In the genomic region with DNA sequence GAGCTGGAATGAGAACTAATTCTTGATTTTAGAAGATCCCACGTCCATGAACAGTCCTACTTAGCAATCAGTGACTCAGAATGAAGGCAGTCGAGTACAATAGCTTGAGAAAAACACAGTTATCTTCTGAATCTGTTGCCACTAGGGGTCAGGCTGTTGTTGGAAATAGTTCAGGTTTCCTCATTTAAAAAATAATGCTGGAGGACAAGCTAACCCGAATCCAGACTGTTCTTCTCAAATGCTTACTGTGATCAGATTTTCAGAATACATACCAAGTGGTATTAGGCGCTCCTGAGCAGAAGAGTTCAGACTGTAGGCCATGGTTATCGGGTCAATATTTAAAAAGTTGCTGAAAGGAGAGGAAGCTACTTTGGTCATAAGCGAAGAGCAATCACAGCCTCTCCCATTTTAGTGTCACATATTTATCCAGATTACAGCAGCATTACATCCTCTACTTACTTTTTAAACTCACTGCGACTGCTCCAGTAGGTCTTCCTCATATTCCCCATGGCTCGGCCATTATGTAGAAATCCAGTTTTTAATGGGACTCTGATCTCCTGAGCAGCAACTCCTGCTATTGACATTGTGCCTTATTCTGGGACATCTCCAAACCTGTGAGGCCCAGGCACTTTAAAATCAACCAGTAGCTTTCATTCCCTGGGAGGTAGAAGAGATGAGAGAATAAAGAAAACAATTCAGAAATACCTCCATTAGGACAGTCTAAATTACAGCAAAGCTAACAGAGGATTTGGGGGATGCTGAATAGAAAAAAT, we compare ENCODE assay signal across 8 cellular contexts. TPM values are rescaled to one million over a fixed set of nuclear protein-coding genes. Genes with fewer than 3 reads are reported as not detected.
DNase-seq lines count a peak whose midpoint lies in the region; ATAC-seq and TF ChIP-seq lines count a peak whose summit lies in the region.

No MANE protein-coding gene starts in this region.

- peak overlapping the region; percentile 51; the same call in 1 of the 2 replicates for H3K18ac ChIP-seq in IMR-90 (ENCODE audit: low read depth, low read length)

- peak overlapping the region; percentile 16; the same call in 1 of the 2 replicates for H3K14ac ChIP-seq in IMR-90 (replicated peaks; ENCODE audit: low read depth, low read length)

- peak overlapping the region; percentile 30; the same call in 1 of the 2 replicates for H3K4ac ChIP-seq in IMR-90 (ENCODE audit: low read depth, low read length)

- H3K4me1 ChIP-seq in IMR-90 (ENCODE audit: control insufficient read depth, insufficient read depth, low read length) (peaks cover 20% of the 10 kb centered on the region), body of pancreas (peaks cover 80% of the 10 kb centered on the region), iPS-20b (ENCODE audit: insufficient read depth, low read length) (peaks cover 47% of the 10 kb centered on the region)

- H3K9me3 ChIP-seq in IMR-90 (ENCODE audit: control insufficient read depth, insufficient read depth, low read length) (no peaks in the 10 kb centered on the region), body of pancreas (no peaks in the 10 kb centered on the region), iPS-20b (ENCODE audit: insufficient read depth, low read depth, low read length) (no peaks in the 10 kb centered on the region)

- WGBS in IMR-90 (ENCODE audit: extremely low coverage in 2 of 2, insufficient read length in 1 of 2), 2 experiments, result no CpG with 5 or more reads among the region's 8 CpGs
- 12 to 14% methylated on average over 8 of the region's 8 CpGs for WGBS in body of pancreas, 2 donors

- H3K79me1 ChIP-seq in IMR-90 (ENCODE audit: low read depth in 1 of 2, low read length in 2 of 2), result peaks cover 36 to 84% of the 10 kb centered on the region in 2 experiments

- H3K27ac ChIP-seq in IMR-90 (ENCODE audit: insufficient read depth, low read length), result peak overlapping the region; percentile 58; the same call in 1 of the 2 replicates
- H3K27ac ChIP-seq in body of pancreas, result peak overlapping the region; percentile 22 to 100 (median 99)
- no peak overlapping the region for H3K27ac ChIP-seq in iPS-20b (ENCODE audit: low read length)

- CTCF ChIA-PET in IMR-90 (lab: Yijun Ruan, JAX), result interaction anchor here (0.5 to 6.7 kb wide), 18 partner anchors 8 to 334 kb away, joined by 3 to 27 read pairs (median 3); no protein-coding TSS in a partner anchor

- POLR2A ChIA-PET in IMR-90 (lab: Charles Lee; ENCODE audit: unreplicated experiment), result no interaction called here

- in situ Hi-C loops in IMR-90 (cut with MboI; ENCODE audit: low sequenced_read_pairs), result loop anchor here (5.0 kb wide), 2 partner anchors 38 to 297 kb away; no protein-coding TSS in a partner anchor

- peak overlapping the region; percentile 59 for H2BK5ac ChIP-seq in IMR-90 (ENCODE audit: low read depth, low read length, poor library complexity, severe bottlenecking)

- TF ChIP-seq CTCF in IMR-90 (conservative IDR thresholded peaks at IDR 0.05; ENCODE audit: low read depth, low read length) (peak; percentile 70), body of pancreas (IDR thresholded peaks at IDR 0.05) (peak in 6 of 7 experiments; percentile 32 to 72 (median 62))

- no peak overlapping the region for H2BK120ac ChIP-seq in IMR-90 (ENCODE audit: low read depth, low read length)

- peak overlapping the region; percentile 9 for H3K4me2 ChIP-seq in IMR-90 (ENCODE audit: low read depth, low read length)

- DNase-seq in Daoy (ENCODE audit: low read depth) (peak; percentile 78), IMR-90 (peak; percentile 89), RKO (ENCODE audit: low spot score) (peak; percentile 90), body of pancreas (peak in 1 of 4 donors; percentile 63), skeletal muscle cell (ENCODE audit: low read depth) (peak; percentile 60)

- H3K56ac ChIP-seq in IMR-90 (ENCODE audit: extremely low read depth, insufficient read depth, low read length), result no peak overlapping the region; the same call in 1 of the 2 replicates

- peaks cover 6% of the 10 kb centered on the region; the same call in 1 of the 2 replicates for H3K9me1 ChIP-seq in IMR-90 (ENCODE audit: insufficient read depth, low read length)

- peaks cover 37% of the 10 kb centered on the region for H3K36me3 ChIP-seq in IMR-90 (ENCODE audit: control insufficient read depth, insufficient read depth, low read length)
- H3K36me3 ChIP-seq in body of pancreas (replicated peaks in 1 of 2; ENCODE audit: insufficient read depth in 1 of 2, low read depth in 2 of 2), result peaks cover 23 to 36% of the 10 kb centered on the region in 2 donors
- peaks cover 47% of the 10 kb centered on the region for H3K36me3 ChIP-seq in iPS-20b (ENCODE audit: insufficient read depth, low read depth, low read length)

- peak; percentile 64 for TF ChIP-seq RAD21 in IMR-90 (IDR thresholded peaks at IDR 0.05; ENCODE audit: low read length)

- no peak overlapping the region for H2AK5ac ChIP-seq in IMR-90 (ENCODE audit: low read depth, low read length)

- no peak overlapping the region for H2AK9ac ChIP-seq in IMR-90 (replicated peaks; ENCODE audit: low read depth, low read length, poor library complexity)

- H3K9ac ChIP-seq in IMR-90 (ENCODE audit: low read depth, low read length) (peak overlapping the region; percentile 7; the same call in 1 of the 2 replicates), iPS-20b (ENCODE audit: low read depth, low read length) (peak overlapping the region; percentile 4; the same call in 1 of the 2 replicates)

- no peak overlapping the region for H2BK15ac ChIP-seq in IMR-90 (ENCODE audit: low read depth, low read length)

- peak overlapping the region in 1 of 2 experiments; percentile 24; a peak in 1 of 4 replicates for H4K8ac ChIP-seq in IMR-90 (ENCODE audit: low read depth in 2 of 2, low read length in 2 of 2)

- no peak overlapping the region for H4K5ac ChIP-seq in IMR-90 (ENCODE audit: low read depth, low read length)

- peaks cover 85% of the 10 kb centered on the region for H4K20me1 ChIP-seq in IMR-90 (ENCODE audit: insufficient read depth, low read length)

- H4K91ac ChIP-seq in IMR-90 (ENCODE audit: insufficient read depth, low read depth, low read length), result no peak overlapping the region

- H2AFZ ChIP-seq in IMR-90 (replicated peaks; ENCODE audit: low read length, poor library complexity), result no peak overlapping the region

- ATAC-seq in IMR-90 (ENCODE audit: low read depth), result peak; percentile 73
- peak; percentile 22 for ATAC-seq in body of pancreas
- ATAC-seq in GM19023 (IDR thresholded peaks at IDR 0.05; ENCODE audit: unreplicated experiment), result no peak
- no peak for ATAC-seq in HG03045 (IDR thresholded peaks at IDR 0.05; ENCODE audit: unreplicated experiment)

- BruUV-seq in IMR-90 (replicated peaks; lab: Mats Ljungman, UMichigan), result no TSS peak

- peak overlapping the region; percentile 29; the same call in 1 of the 2 replicates for H3K23ac ChIP-seq in IMR-90 (ENCODE audit: low read depth, low read length)

- TF ChIP-seq POLR2A in IMR-90 (IDR thresholded peaks at IDR 0.05; ENCODE audit: low read depth, low read length) (peak; percentile 39), body of pancreas (IDR thresholded peaks at IDR 0.05) (no peak)

- no peak overlapping the region for H2BK20ac ChIP-seq in IMR-90 (ENCODE audit: low read depth, low read length)

- dilution Hi-C loops in IMR-90 (cut with HindIII; ENCODE audit: low sequenced_read_pairs, unreplicated experiment), result loop anchor here (25.0 kb wide), 1 partner anchor 297 kb away; the partner anchor contains the start of gene SLC45A1

- intact Hi-C loops in IMR-90 (cut with micrococcal nuclease) (loop anchor here (1.0 kb wide), 3 partner anchors 33 to 334 kb away; no protein-coding TSS in a partner anchor), body of pancreas (cut with DNase I) (no loop called here)

- no peaks in the 10 kb centered on the region for H3K27me3 ChIP-seq in IMR-90 (ENCODE audit: control insufficient read depth, insufficient read depth, low read length)
- H3K27me3 ChIP-seq in body of pancreas, result no peaks in the 10 kb centered on the region
- no peaks in the 10 kb centered on the region for H3K27me3 ChIP-seq in iPS-20b (ENCODE audit: insufficient read depth, low read length)

- no peak overlapping the region for H3K4me3 ChIP-seq in IMR-90 (ENCODE audit: insufficient read depth, low read depth, low read length)
- H3K4me3 ChIP-seq in body of pancreas, result no peak overlapping the region
- H3K4me3 ChIP-seq in iPS-20b (ENCODE audit: low read length), result no peak overlapping the region
- no peak overlapping the region for H3K4me3 ChIP-seq in skeletal muscle cell (ENCODE audit: low read depth, low read length)

TF ChIP-seq in IMR-90, 13 proteins besides CTCF, POLR2A, EP300 and RAD21:
- TF ChIP-seq CEBPB (IDR thresholded peaks at IDR 0.05; ENCODE audit: low read depth, low read length) (no peak), SMC3 (IDR thresholded peaks at IDR 0.05; ENCODE audit: low read depth, low read length) (peak; percentile 67)

RNA-seq across cellular contexts. Expression of gene ERRFI1, which starts 10.9 kb away (rescaled TPM):
- 81.0 and 95.0 TPM in 2 replicates for total RNA-seq in Daoy (2014; rRNA removed; shearing (Covaris generic))
- total RNA-seq in IMR-90 (2012; rRNA removed) (101 and 106 TPM in 2 replicates), body of pancreas (100 to 1,000 TPM; 127 to 273 TPM)
- polyA plus RNA-seq in IMR-90 (2012; rRNA removed), result 102 and 145 TPM in 2 replicates
- polyA plus RNA-seq in IMR-90 (2012; cell fraction: cytosol; rRNA removed), result 66.7 and 88.3 TPM in 2 replicates
- 50.7 and 405 TPM in 2 replicates for polyA plus RNA-seq in IMR-90 (2012; cell fraction: nucleus; rRNA removed; ENCODE audit: low replicate concordance)

RNA-seq across cellular contexts. Expression of gene PARK7, which starts 53.7 kb away (rescaled TPM):
- total RNA-seq in Daoy (2014; rRNA removed; shearing (Covaris generic)), result 330 and 448 TPM in 2 replicates
- total RNA-seq in IMR-90 (2012; rRNA removed) (207 and 384 TPM in 2 replicates), body of pancreas (100 to 1,000 TPM in 1 of 2 donors, 10 to 100 TPM in 1; 88.3 to 110 TPM)
- polyA plus RNA-seq in IMR-90 (2012; rRNA removed), result 348 and 357 TPM in 2 replicates
- 108 and 179 TPM in 2 replicates for polyA plus RNA-seq in IMR-90 (2012; cell fraction: cytosol; rRNA removed)
- 19.8 and 112 TPM in 2 replicates for polyA plus RNA-seq in IMR-90 (2012; cell fraction: nucleus; rRNA removed; ENCODE audit: low replicate concordance)

Comparison
In these comparisons a context has a peak if more than half of its experiments do, and no peak if none do; other contexts are left out.
1. ATAC-seq: peak in IMR-90 (single experiment) and body of pancreas (single experiment); none in GM19023 (single experiment) and HG03045 (single experiment).